Comparison of ENCODE assay signal across 9 cellular contexts in genomic region chr11:65316979-65317786, GRCh38. TPM values are rescaled to one million over a fixed set of nuclear protein-coding genes. Genes with fewer than 3 reads are reported as not detected.
DNase-seq lines count a peak whose midpoint lies in the region; ATAC-seq and TF ChIP-seq lines count a peak whose summit lies in the region.
"Had no signal": no experiment of that assay in that cellular context is flagged by ENCODE, and none has a peak within 500 bp of the region (broad histone marks: within the 10 kb centered on the region; RNA-seq: fewer than 3 reads in every experiment).

No MANE protein-coding gene starts in this region.

- H3K4me3 Mint-ChIP-seq in type B pancreatic cell, result peak overlapping the region; percentile 87

- H3K27ac Mint-ChIP-seq in type B pancreatic cell, result peak overlapping the region; percentile 68

- ATAC-seq in left lobe of liver, result no peak

- no peaks in the 10 kb centered on the region for H3K9me3 ChIP-seq in mammary epithelial cell (replicated peaks; ENCODE audit: insufficient read depth, low read length)
- H3K9me3 ChIP-seq in MM.1S (replicated peaks; ENCODE audit: insufficient read depth, low read length), result no peaks in the 10 kb centered on the region

- H3K4me1 ChIP-seq in mammary epithelial cell (ENCODE audit: insufficient read depth, low read length), result peaks cover 13% of the 10 kb centered on the region
- no peaks in the 10 kb centered on the region for H3K4me1 ChIP-seq in MM.1S (ENCODE audit: low read length)

- H3K27me3 ChIP-seq in mammary epithelial cell (ENCODE audit: insufficient read depth, low read length), result no peaks in the 10 kb centered on the region
- no peaks in the 10 kb centered on the region; the same call in 1 of the 2 replicates for H3K27me3 ChIP-seq in MM.1S (replicated peaks; ENCODE audit: insufficient read depth, low read length)

- no peaks in the 10 kb centered on the region for H3F3A ChIP-seq in MM.1S (ENCODE audit: insufficient read depth, low read length)

- H3K9me2 ChIP-seq in MM.1S (replicated peaks; ENCODE audit: insufficient read depth, low read length), result no peaks in the 10 kb centered on the region

- H3K4me3 ChIP-seq in mammary epithelial cell (replicated peaks in 1 of 3; ENCODE audit: insufficient read depth in 1 of 3, low read depth in 2 of 3, low read length in 3 of 3) (peak overlapping the region; percentile 29 to 91 (median 77)), MM.1S (ENCODE audit: low read length) (no peak overlapping the region)

- WGBS in mammary epithelial cell (ENCODE audit: low coverage, missing lambda C conversion rate), result 13% methylated on average over 10 of the region's 14 CpGs

- H3K9ac ChIP-seq in mammary epithelial cell (ENCODE audit: insufficient read depth, low read length) (peak overlapping the region; percentile 74), MM.1S (ENCODE audit: low read length) (no peak overlapping the region)

- no peak for TF ChIP-seq CTCF in mammary epithelial cell (conservative IDR thresholded peaks at IDR 0.05 in 1 of 2, IDR thresholded peaks at IDR 0.05 in 1 of 2; ENCODE audit: extremely low read depth in 1 of 2, insufficient read depth in 1 of 2, low read depth in 1 of 2, low read length in 2 of 2)
- no peak for TF ChIP-seq CTCF in type B pancreatic cell (conservative IDR thresholded peaks at IDR 0.05)
- no peak for TF ChIP-seq CTCF in MM.1S (IDR thresholded peaks at IDR 0.05; ENCODE audit: low read length)

- no peaks in the 10 kb centered on the region for H3K36me3 Mint-ChIP-seq in type B pancreatic cell
- H3K36me3 Mint-ChIP-seq: CD8-positive, alpha-beta memory T cell had no signal

- H3K4me2 ChIP-seq in mammary epithelial cell (ENCODE audit: insufficient read depth, low read depth, low read length), result peak overlapping the region; percentile 78
- no peak overlapping the region for H3K4me2 ChIP-seq in MM.1S (ENCODE audit: low read depth, low read length)

- H2AFZ ChIP-seq in mammary epithelial cell (ENCODE audit: low read depth, low read length), result peak overlapping the region; percentile 36
- H2AFZ ChIP-seq in MM.1S (ENCODE audit: low read length), result no peak overlapping the region

- peaks cover 9% of the 10 kb centered on the region for H3K27me3 Mint-ChIP-seq in type B pancreatic cell

- no TSS peak for BruUV-seq in mammary epithelial cell (replicated peaks; lab: Mats Ljungman, UMichigan)

- dilution Hi-C loops in mammary epithelial cell (cut with HindIII; ENCODE audit: low sequenced_read_pairs), result no loop called here

- peak; percentile 44 for DNase-seq in NCI-H748 (lab: John Stamatoyannopoulos, UW; ENCODE audit: unreplicated experiment)
- no peak for DNase-seq in NCI-H748 treated with DMSO at 0.1 percent for 48 hours (lab: John Stamatoyannopoulos, UW)
- peak; percentile 79 for DNase-seq in mammary epithelial cell
- DNase-seq in left lobe of liver (ENCODE audit: low spot score), result peak; percentile 53
- no peak for DNase-seq in type B pancreatic cell (ENCODE audit: extremely low spot score, unreplicated experiment)
- DNase-seq in midbrain (lab: John Stamatoyannopoulos, UW), result no peak
- DNase-seq in MM.1S, result no peak
- no peak for DNase-seq in activated CD4-positive, alpha-beta T cell treated with anti-CD3 and anti-CD28 coated beads for 1 hour

- CTCF ChIA-PET in mammary epithelial cell (lab: Charles Lee; ENCODE audit: low non-redundant PET), result interaction anchor here (0.5 to 1.4 kb wide), 3 partner anchors 13 to 55 kb away, joined by 3 to 4 read pairs (median 3); no protein-coding TSS in a partner anchor

- intact Hi-C loops in mammary epithelial cell (cut with micrococcal nuclease), result loop anchor here (2.0 to 10.0 kb wide), 4 partner anchors 14 to 472 kb away; partner anchors contain the start of genes CAPN1, CDC42BPG and SNX15

- peaks cover 16% of the 10 kb centered on the region for H3K36me3 ChIP-seq in mammary epithelial cell (ENCODE audit: insufficient read depth, low read length)
- H3K36me3 ChIP-seq in MM.1S (replicated peaks; ENCODE audit: insufficient read depth, low read length), result no peaks in the 10 kb centered on the region

- no peaks in the 10 kb centered on the region for H3K9me3 Mint-ChIP-seq in type B pancreatic cell
- H3K9me3 Mint-ChIP-seq: CD8-positive, alpha-beta memory T cell had no signal

- in situ Hi-C loops in mammary epithelial cell (cut with MboI; ENCODE audit: low sequenced_read_pairs in 2 of 2), result loop anchor here (5.0 to 10.0 kb wide), 2 partner anchors 40 to 92 kb away; no protein-coding TSS in a partner anchor

- peaks cover 74% of the 10 kb centered on the region for H3K79me2 ChIP-seq in mammary epithelial cell (ENCODE audit: insufficient read depth, low read length)
- no peaks in the 10 kb centered on the region for H3K79me2 ChIP-seq in MM.1S (ENCODE audit: low read length)

- H4K20me1 ChIP-seq in mammary epithelial cell (ENCODE audit: insufficient read depth, low read length) (peaks cover 2% of the 10 kb centered on the region), MM.1S (ENCODE audit: insufficient read depth, low read length) (no peaks in the 10 kb centered on the region)

- H3K27ac ChIP-seq in mammary epithelial cell (ENCODE audit: insufficient read depth, low read depth, low read length), result peak overlapping the region; percentile 46
- H3K27ac ChIP-seq in MM.1S (ENCODE audit: low read length), result no peak overlapping the region

- peaks cover 20% of the 10 kb centered on the region for H3K4me1 Mint-ChIP-seq in type B pancreatic cell (ENCODE audit: unreplicated experiment)

RNA-seq across cellular contexts. Expression of gene CDC42EP2, which starts 2.5 kb away (rescaled TPM):
- total RNA-seq in mammary epithelial cell (10 to 100 TPM in 1 of 2 donors, 1 to 10 TPM in 1; 6.8 to 24.8 TPM), left lobe of liver (3.5 TPM), type B pancreatic cell (ENCODE audit: low replicate concordance) (9.4 and 12.9 TPM in 2 replicates)
- polyA plus RNA-seq in mammary epithelial cell, result 21.8 TPM
- polyA minus RNA-seq in mammary epithelial cell, result 41.6 TPM
- polyA plus RNA-seq: CD8-positive, alpha-beta memory T cell had no signal

RNA-seq across cellular contexts. Expression of gene DPF2, which starts 16.5 kb away (rescaled TPM):
- total RNA-seq in mammary epithelial cell (10 to 100 TPM; 31.0 to 54.6 TPM), left lobe of liver (18.7 TPM), type B pancreatic cell (ENCODE audit: low replicate concordance) (64.7 and 85.5 TPM in 2 replicates)
- 32.7 TPM for polyA plus RNA-seq in mammary epithelial cell
- polyA minus RNA-seq in mammary epithelial cell, result 80.0 TPM

RNA-seq across cellular contexts. Expression of gene TIGD3, which starts 37.4 kb away (rescaled TPM):
- total RNA-seq in mammary epithelial cell (not detected), left lobe of liver (0.43 TPM), type B pancreatic cell (ENCODE audit: low replicate concordance) (1.2 and 1.3 TPM in 2 replicates)
- polyA plus RNA-seq in mammary epithelial cell, result 0.03 TPM
- polyA minus RNA-seq in mammary epithelial cell, result not detected

RNA-seq across cellular contexts. Expression of gene POLA2, which starts 55.4 kb away (rescaled TPM):
- total RNA-seq in mammary epithelial cell, result 10 to 100 TPM in 1 of 2 donors, 1 to 10 TPM in 1; 7.7 to 21.8 TPM
- polyA plus RNA-seq in mammary epithelial cell, result 38.8 TPM
- 62.1 TPM for polyA minus RNA-seq in mammary epithelial cell
- 3.3 TPM for total RNA-seq in left lobe of liver
- total RNA-seq in type B pancreatic cell (ENCODE audit: low replicate concordance), result 18.4 and 32.4 TPM in 2 replicates

Comparison
In these comparisons a context has a peak if more than half of its experiments do, and no peak if none do; other contexts are left out.
1. DNase-seq: peak in NCI-H748 (single experiment), mammary epithelial cell (single experiment) and left lobe of liver (single experiment); none in NCI-H748 treated with DMSO at 0.1 percent for 48 hours (single experiment), type B pancreatic cell (single experiment), midbrain (single experiment), MM.1S (single experiment) and activated CD4-positive, alpha-beta T cell treated with anti-CD3 and anti-CD28 coated beads for 1 hour (single experiment).